Comparison of ENCODE assay signal across 8 cellular contexts in genomic region chr14:21070083-21070609, GRCh38. TPM values are rescaled to one million over a fixed set of nuclear protein-coding genes. Genes with fewer than 3 reads are reported as not detected.
A peak's percentile ranks its signal among the peaks of the same experiment; 100 is the strongest.
DNase-seq lines count a peak whose midpoint lies in the region; ATAC-seq and TF ChIP-seq lines count a peak whose summit lies in the region.

ARHGEF40 (plus strand) TSS chr14:21070304; CDS start chr14:21070397, 93 bp downstream.

- H3K9me3 ChIP-seq in BLaER1 treated with 17β-estradiol and CSF1 and Interleukin-3, amounts not matched to agents 10 nM and 100 nM (replicated peaks in 1 of 11), result no peaks in the 10 kb centered on the region
- no peaks in the 10 kb centered on the region for H3K9me3 ChIP-seq in endocrine pancreas (ENCODE audit: control insufficient read depth, low read length)
- no peaks in the 10 kb centered on the region for H3K9me3 ChIP-seq in lower lobe of right lung

- DNase-seq in HCEC 1CT (peak; percentile 40), SW480 (ENCODE audit: low spot score) (peak; percentile 26), lower lobe of right lung (peak; percentile 75), OCI-M2 (lab: John Stamatoyannopoulos, UW; ENCODE audit: unreplicated experiment) (no peak)

- H3K4me1 ChIP-seq in BLaER1 treated with 17β-estradiol and CSF1 and Interleukin-3, amounts not matched to agents 10 nM and 100 nM, result peaks cover 41 to 59% (median 51%) of the 10 kb centered on the region in 10 experiments
- H3K4me1 ChIP-seq in endocrine pancreas (ENCODE audit: control insufficient read depth, insufficient read depth, low read length) (no peaks in the 10 kb centered on the region), lower lobe of right lung (peaks cover 38% of the 10 kb centered on the region)

- H3K36me3 ChIP-seq in BLaER1 treated with 17β-estradiol and CSF1 and Interleukin-3, amounts not matched to agents 10 nM and 100 nM, result peaks cover 0 to 23% (median 12%) of the 10 kb centered on the region in 11 experiments; a peak in 16 of 22 replicates
- H3K36me3 ChIP-seq in endocrine pancreas (ENCODE audit: control insufficient read depth, insufficient read depth, low read length) (no peaks in the 10 kb centered on the region), lower lobe of right lung (peaks cover 21% of the 10 kb centered on the region)

- intact Hi-C loops in lower lobe of right lung (cut with DNase I), result no loop called here

- TF ChIP-seq CTCF in lower lobe of right lung (IDR thresholded peaks at IDR 0.05), result no peak
- no peak for TF ChIP-seq CTCF in subcutaneous adipose tissue (IDR thresholded peaks at IDR 0.05; ENCODE audit: low read depth)

- peak within 1 kb of the TSS; percentile 71 to 87 (median 78) for H3K4me3 ChIP-seq in BLaER1 treated with 17β-estradiol and CSF1 and Interleukin-3, amounts not matched to agents 10 nM and 100 nM
- H3K4me3 ChIP-seq in endocrine pancreas (ENCODE audit: control insufficient read depth, insufficient read depth, low read length) (no peak within 1 kb of the TSS), lower lobe of right lung (peak within 1 kb of the TSS; percentile 75)

- H3K9ac ChIP-seq in BLaER1 treated with 17β-estradiol and CSF1 and Interleukin-3, amounts not matched to agents 10 nM and 100 nM, result peak within 1 kb of the TSS; percentile 84 to 90 (median 86)
- peak within 1 kb of the TSS; percentile 51 for H3K9ac ChIP-seq in endocrine pancreas (ENCODE audit: control insufficient read depth, insufficient read depth, low read length)

- peaks cover 10 to 22% (median 18%) of the 10 kb centered on the region in 11 experiments; a peak in 21 of 22 replicates for H3K27me3 ChIP-seq in BLaER1 treated with 17β-estradiol and CSF1 and Interleukin-3, amounts not matched to agents 10 nM and 100 nM
- no peaks in the 10 kb centered on the region for H3K27me3 ChIP-seq in endocrine pancreas (ENCODE audit: control insufficient read depth, insufficient read depth, low read length)
- H3K27me3 ChIP-seq in lower lobe of right lung (ENCODE audit: low read depth), result peaks cover 4% of the 10 kb centered on the region

- H3K27ac ChIP-seq in BLaER1 treated with 17β-estradiol and CSF1 and Interleukin-3, amounts not matched to agents 10 nM and 100 nM, result peak within 1 kb of the TSS; percentile 69 to 97 (median 92)
- peak within 1 kb of the TSS; percentile 81 for H3K27ac ChIP-seq in lower lobe of right lung

- H4K20me1 ChIP-seq in BLaER1 treated with 17β-estradiol and CSF1 and Interleukin-3, amounts not matched to agents 10 nM and 100 nM, result peaks cover 0 to 14% (median 0%) of the 10 kb centered on the region in 11 experiments; a peak in 5 of 22 replicates

- H3K4me2 ChIP-seq in BLaER1 treated with 17β-estradiol and CSF1 and Interleukin-3, amounts not matched to agents 10 nM and 100 nM, result peak within 1 kb of the TSS; percentile 88 to 99 (median 98)

- peak; percentile 80 to 82 for ATAC-seq in lower lobe of right lung
- no peak for ATAC-seq in GM21825 (IDR thresholded peaks at IDR 0.05; ENCODE audit: unreplicated experiment)

RNA-seq across cellular contexts. Expression of gene ARHGEF40, which starts in this region (rescaled TPM):
- total RNA-seq in lower lobe of right lung (28.5 TPM), subcutaneous adipose tissue (100 to 1,000 TPM in 1 of 4 donors, 10 to 100 TPM in 3; 32.3 to 109 (median 46.9) TPM)
